Comparison of ENCODE assay signal across 17 cellular contexts in the genomic region with DNA sequence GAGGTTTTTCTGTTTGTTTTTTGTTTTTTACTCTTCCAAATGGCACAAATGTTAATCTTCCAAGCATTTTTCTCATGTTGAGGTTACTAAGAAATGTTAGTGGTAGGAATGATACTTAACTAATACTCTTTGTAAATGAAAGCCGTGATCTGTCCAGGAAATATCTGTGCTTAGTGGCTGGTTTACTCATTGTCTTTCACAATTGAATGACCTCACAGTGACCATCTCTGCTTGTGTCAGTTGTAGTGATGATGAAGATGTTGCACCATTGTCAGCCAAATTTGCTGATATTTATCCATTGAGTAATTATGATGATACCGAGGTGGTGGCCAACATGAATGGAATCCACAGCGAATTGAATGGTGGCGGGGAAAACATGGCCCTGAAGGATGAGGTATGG.
A peak's percentile ranks its signal among the peaks of the same experiment; 100 is the strongest.
DNase-seq lines count a peak whose midpoint lies in the region; ATAC-seq and TF ChIP-seq lines count a peak whose summit lies in the region.
"Had no signal": no experiment of that assay in that cellular context is flagged by ENCODE, and none has a peak within 500 bp of the region (broad histone marks: within the 10 kb centered on the region; RNA-seq: fewer than 3 reads in every experiment).

No MANE protein-coding gene starts in this region.

- DNase-seq in BJ (ENCODE audit: low read depth), result peak; percentile 78
- peak; percentile 48 for DNase-seq in RKO (ENCODE audit: low spot score)
- DNase-seq in epithelial cell of proximal tubule (ENCODE audit: low read depth), result peak; percentile 25
- DNase-seq in omental fat pad (ENCODE audit: low spot score), result no peak
- DNase-seq in islet precursor cell, result no peak
- no peak for DNase-seq in chondrocyte (ENCODE audit: low spot score)
- DNase-seq: activated CD4-positive, CD25-positive, alpha-beta regulatory T cell; activated T-cell treated with anti-CD3 and anti-CD28 coated beads, Interleukin-2, amount 50 U/mL, for 48 hours; COR-L47; NCI-H1436 treated with DMSO at 0.1 percent for 48 hours; NCI-H69; posterior cingulate gyrus; stimulated activated CD4-positive, alpha-beta T cell treated with anti-CD3 and anti-CD28 coated beads, Interleukin-2, amount 100 ng/mL, for 24 hours had no signal

- peaks cover 16% of the 10 kb centered on the region for H3K36me3 ChIP-seq in BJ (ENCODE audit: control insufficient read depth, insufficient read depth, low read length)

- no peaks in the 10 kb centered on the region for H3K27me3 ChIP-seq in BJ (ENCODE audit: control insufficient read depth, insufficient read depth, low read length)
- H3K27me3 ChIP-seq: SJSA1 had no signal

- H3K4me3 Mint-ChIP-seq in chondrocyte (ENCODE audit: unreplicated experiment), result no peak overlapping the region
- H3K4me3 Mint-ChIP-seq: stimulated activated naive CD8-positive, alpha-beta T cell treated with anti-CD3 and anti-CD28 coated beads, Interleukin-15, Interleukin-2, amounts not matched to agents 100 ng/mL and 50 ng/mL, for 24 hours had no signal

- CTCF ChIA-PET in BJ (lab: Yijun Ruan, JAX), result no interaction called here

- H3K27ac Mint-ChIP-seq in chondrocyte (ENCODE audit: unreplicated experiment), result no peak overlapping the region
- H3K27ac Mint-ChIP-seq: stimulated activated naive CD8-positive, alpha-beta T cell treated with anti-CD3 and anti-CD28 coated beads, Interleukin-15, Interleukin-2, amounts not matched to agents 100 ng/mL and 50 ng/mL, for 24 hours had no signal

- POLR2A ChIA-PET in BJ (lab: Charles Lee), result no interaction called here

- H3K4me1 Mint-ChIP-seq in chondrocyte (ENCODE audit: low read depth), result peaks cover 48% of the 10 kb centered on the region

- peaks cover 31% of the 10 kb centered on the region for H3K36me3 Mint-ChIP-seq in chondrocyte (ENCODE audit: low read depth)

- ATAC-seq in omental fat pad (ENCODE audit: low FRiP score) (peak; percentile 47), HG03565 (IDR thresholded peaks at IDR 0.05; ENCODE audit: unreplicated experiment) (no peak), HG03108 (IDR thresholded peaks at IDR 0.05; ENCODE audit: unreplicated experiment) (no peak)

- H3K9me3 Mint-ChIP-seq in chondrocyte (ENCODE audit: low read depth), result no peaks in the 10 kb centered on the region
- H3K9me3 Mint-ChIP-seq: stimulated activated naive CD8-positive, alpha-beta T cell treated with anti-CD3 and anti-CD28 coated beads, Interleukin-15, Interleukin-2, amounts not matched to agents 100 ng/mL and 50 ng/mL, for 24 hours had no signal

- H3K27me3 Mint-ChIP-seq in chondrocyte (ENCODE audit: low read depth), result no peaks in the 10 kb centered on the region
- H3K27me3 Mint-ChIP-seq: stimulated activated naive CD8-positive, alpha-beta T cell treated with anti-CD3 and anti-CD28 coated beads, Interleukin-15, Interleukin-2, amounts not matched to agents 100 ng/mL and 50 ng/mL, for 24 hours had no signal

- H3K4me3 ChIP-seq in BJ (ENCODE audit: low read depth, low read length), result no peak overlapping the region
- no peak overlapping the region for H3K4me3 ChIP-seq in epithelial cell of proximal tubule (ENCODE audit: low read depth, low read length)
- H3K4me3 ChIP-seq: SJSA1 had no signal

- TF ChIP-seq CTCF in BJ (IDR thresholded peaks at IDR 0.05; ENCODE audit: insufficient read depth, low read depth, low read length), result no peak
- TF ChIP-seq CTCF in epithelial cell of proximal tubule (conservative IDR thresholded peaks at IDR 0.05; ENCODE audit: low read depth, low read length), result no peak
- no peak for TF ChIP-seq CTCF in omental fat pad (IDR thresholded peaks at IDR 0.05)
- no peak for TF ChIP-seq CTCF in chondrocyte (IDR thresholded peaks at IDR 0.05)

Comparison
In these comparisons a context has a peak if more than half of its experiments do, and no peak if none do; other contexts are left out.
1. DNase-seq: peak in BJ (single experiment), RKO (single experiment) and epithelial cell of proximal tubule (single experiment); none in omental fat pad (single experiment), islet precursor cell (single experiment) and chondrocyte (single experiment).